ENCODE assay signal across 26 cellular contexts in genomic region chr7:30997316-30997715, GRCh38. TPM values are rescaled to one million over a fixed set of nuclear protein-coding genes. Genes with fewer than 3 reads are reported as not detected.
"Had no signal": no experiment of that assay in that cellular context is flagged by ENCODE, and none has a peak within 500 bp of the region (broad histone marks: within the 10 kb centered on the region; RNA-seq: fewer than 3 reads in every experiment).

No MANE protein-coding gene starts in this region.

- H3K4me1 ChIP-seq: ascending aorta, psoas muscle had no signal

- H3K4me1 Mint-ChIP-seq: activated naive CD8-positive, alpha-beta T cell treated with anti-CD3 and anti-CD28 coated beads, Interleukin-2, amount 50 U/mL, for 24 hours had no signal

- H3K27ac Mint-ChIP-seq: activated naive CD4-positive, alpha-beta T cell treated with anti-CD3 and anti-CD28 coated beads, Interleukin-2, amount 10 ng/mL, durations not matched to agents 7 days and 5 days; activated naive CD8-positive, alpha-beta T cell treated with anti-CD3 and anti-CD28 coated beads, Interleukin-2, amount 50 U/mL, for 24 hours had no signal

- H3K36me3 Mint-ChIP-seq: activated naive CD4-positive, alpha-beta T cell treated with anti-CD3 and anti-CD28 coated beads, Interleukin-2, amount 10 ng/mL, durations not matched to agents 7 days and 5 days had no signal

- H3K9me3 Mint-ChIP-seq: activated naive CD8-positive, alpha-beta T cell treated with anti-CD3 and anti-CD28 coated beads, Interleukin-2, amount 50 U/mL, for 24 hours had no signal

- H3K27ac ChIP-seq: ascending aorta, dorsolateral prefrontal cortex, psoas muscle, thoracic aorta, upper lobe of left lung, WERI-Rb-1 had no signal

- ATAC-seq: activated naive CD8-positive, alpha-beta T cell treated with anti-CD3 and anti-CD28 coated beads, Interleukin-2, amount 50 U/mL, for 24 hours; psoas muscle had no signal

- H3K4me3 Mint-ChIP-seq: activated naive CD4-positive, alpha-beta T cell treated with anti-CD3 and anti-CD28 coated beads, Interleukin-2, amount 10 ng/mL, durations not matched to agents 7 days and 5 days; activated naive CD8-positive, alpha-beta T cell treated with anti-CD3 and anti-CD28 coated beads, Interleukin-2, amount 50 U/mL, for 24 hours had no signal

- H3K36me3 ChIP-seq: ascending aorta, thoracic aorta, upper lobe of left lung, WERI-Rb-1 had no signal

- H3K4me3 ChIP-seq: ascending aorta, dorsolateral prefrontal cortex, psoas muscle, thoracic aorta, upper lobe of left lung had no signal

- DNase-seq: activated CD4-positive, alpha-beta T cell treated with anti-CD3 and anti-CD28 coated beads for 1 hour; activated CD8-positive, alpha-beta memory T cell treated with anti-CD3 and anti-CD28 coated beads for 24 hours; activated CD8-positive, alpha-beta memory T cell treated with anti-CD3 and anti-CD28 coated beads, Interleukin-2, amount 50 U/mL, for 48 hours; activated effector memory CD4-positive, alpha-beta T cell treated with Interleukin-2 at 50 U/mL for 16 hours; activated naive CD4-positive, alpha-beta T cell treated with anti-CD3 and anti-CD28 coated beads, Interleukin-2, amount 10 ng/mL, durations not matched to agents 7 days and 5 days; activated naive CD8-positive, alpha-beta T cell treated with anti-CD3 and anti-CD28 coated beads, Interleukin-2, amount 50 U/mL, for 24 hours; activated T-cell treated with anti-CD3 and anti-CD28 coated beads, Interleukin-2, amount 50 U/mL, for 48 hours; central memory CD4-positive, alpha-beta T cell; dorsolateral prefrontal cortex; foreskin melanocyte; glutamatergic neuron; hippocampal formation; midbrain; psoas muscle; right cardiac atrium; small intestine; stimulated activated CD4-positive, alpha-beta T cell treated with anti-CD3 and anti-CD28 coated beads, Interleukin-4, amount 100 ng/mL, for 1 hour; SW 1271; T-helper 2 cell; upper lobe of left lung; WERI-Rb-1 had no signal

- H3K9me3 ChIP-seq: ascending aorta, psoas muscle, thoracic aorta, upper lobe of left lung had no signal

- H3K27me3 ChIP-seq: ascending aorta, upper lobe of left lung had no signal

RNA-seq across cellular contexts. Expression of gene GHRHR, which starts 33.6 kb away (rescaled TPM):
- total RNA-seq: ascending aorta, lung microvascular endothelial cell, osteocyte, psoas muscle, right cardiac atrium, thoracic aorta had no signal
- polyA plus RNA-seq: neural cell, right cardiac atrium had no signal

RNA-seq across cellular contexts. Expression of gene ADCYAP1R1, which starts 54.8 kb away (rescaled TPM):
- total RNA-seq: lung microvascular endothelial cell, osteocyte had no signal
